Comparison of ENCODE assay signal across 35 cellular contexts in the genomic region with DNA sequence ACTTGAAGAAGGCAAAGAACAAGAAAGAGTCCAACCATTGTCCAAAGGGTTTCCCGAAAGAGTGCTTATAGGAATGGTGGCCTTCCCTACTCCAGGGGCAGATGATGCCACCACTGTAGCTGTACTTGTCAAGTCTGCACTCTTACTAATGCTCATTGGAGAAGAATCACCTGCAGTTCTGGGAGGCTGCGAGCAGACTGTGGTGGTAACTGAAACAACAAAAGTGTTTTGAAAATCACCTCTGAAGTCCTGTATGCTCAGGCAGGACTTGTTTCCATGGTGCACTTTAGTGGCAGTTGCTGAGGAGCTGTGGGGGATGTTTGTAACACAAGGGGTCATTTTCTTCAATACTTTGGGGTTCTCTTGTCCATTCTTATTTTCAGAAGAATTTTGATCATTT. TPM values are rescaled to one million over a fixed set of nuclear protein-coding genes. Genes with fewer than 3 reads are reported as not detected.
A peak's percentile ranks its signal among the peaks of the same experiment; 100 is the strongest.
DNase-seq lines count a peak whose midpoint lies in the region; ATAC-seq, FAIRE-seq and TF ChIP-seq lines count a peak whose summit lies in the region.
"Had no signal": no experiment of that assay in that cellular context is flagged by ENCODE, and none has a peak within 500 bp of the region (broad histone marks: within the 10 kb centered on the region; RNA-seq: fewer than 3 reads in every experiment).

No MANE protein-coding gene starts in this region.

- DNase-seq in stimulated activated naive CD8-positive, alpha-beta T cell treated with anti-CD3 and anti-CD28 coated beads, Interleukin-15, amount 100 ng/mL, for 72 hours, result no peak
- no peak for DNase-seq in heart left ventricle
- DNase-seq in activated CD4-positive, alpha-beta T cell treated with anti-CD3 and anti-CD28 coated beads for 36 hours, result no peak
- DNase-seq in NCI-H446 treated with DMSO at 0.1 percent for 48 hours (lab: John Stamatoyannopoulos, UW), result no peak
- no peak for DNase-seq in pancreas
- DNase-seq: activated CD4-positive, CD25-positive, alpha-beta regulatory T cell treated with anti-CD3 and anti-CD28 coated beads, Interleukin-2, amount 50 U/mL, for 72 hours; activated CD8-positive, alpha-beta T cell treated with anti-CD3 and anti-CD28 coated beads, Interleukin-2, amount 10 ng/mL, durations not matched to agents 7 days and 5 days; AML-193; central memory CD4-positive, alpha-beta T cell; COR-L47; DMS79; endodermal cell; foreskin melanocyte; GF-D8; H9; immature natural killer cell; naive thymus-derived CD8-positive, alpha-beta T cell; NCI-H1092 treated with DMSO at 0.1 percent for 48 hours; NCI-H187; NCI-H510A treated with DMSO at 0.1 percent for 48 hours; occipital lobe; retina; stimulated activated CD4-positive, alpha-beta T cell treated with anti-CD3 and anti-CD28 coated beads, Interleukin-4, amount 100 ng/mL, for 24 hours; stimulated activated naive CD4-positive, alpha-beta T cell had no signal

- no peak overlapping the region for H3K9ac ChIP-seq in rectal smooth muscle tissue (ENCODE audit: low read length)

- peaks cover 83% of the 10 kb centered on the region for H3K36me3 Mint-ChIP-seq in stimulated activated naive CD8-positive, alpha-beta T cell treated with anti-CD3 and anti-CD28 coated beads, Interleukin-15, Interleukin-2, amounts not matched to agents 100 ng/mL and 50 ng/mL, for 24 hours (ENCODE audit: low read depth)
- H3K36me3 Mint-ChIP-seq in activated CD4-positive, alpha-beta T cell treated with anti-CD3 and anti-CD28 coated beads for 36 hours (ENCODE audit: low read depth), result peaks cover 60% of the 10 kb centered on the region

- TF ChIP-seq POLR2A in heart left ventricle (IDR thresholded peaks at IDR 0.05), result no peak

- H3K27me3 ChIP-seq in heart left ventricle, result no peaks in the 10 kb centered on the region
- H3K27me3 ChIP-seq in rectal smooth muscle tissue (ENCODE audit: control insufficient read depth, insufficient read depth, low read length), result no peaks in the 10 kb centered on the region
- no peaks in the 10 kb centered on the region for H3K27me3 ChIP-seq in pancreas
- H3K27me3 ChIP-seq: ascending aorta had no signal

- H3K9me3 ChIP-seq in heart left ventricle (no peaks in the 10 kb centered on the region), pancreas (no peaks in the 10 kb centered on the region)
- H3K9me3 ChIP-seq: ascending aorta had no signal

- peak overlapping the region in 11 of 12 donors; percentile 33 to 84 (median 69) for H3K27ac ChIP-seq in heart left ventricle
- peak overlapping the region; percentile 62 for H3K27ac ChIP-seq in rectal smooth muscle tissue (ENCODE audit: low read depth, low read length)
- peak overlapping the region in 2 of 4 donors; percentile 15 to 23 for H3K27ac ChIP-seq in pancreas
- H3K27ac ChIP-seq: ascending aorta had no signal

- H3K4me1 Mint-ChIP-seq in stimulated activated naive CD8-positive, alpha-beta T cell treated with anti-CD3 and anti-CD28 coated beads, Interleukin-15, Interleukin-2, amounts not matched to agents 100 ng/mL and 50 ng/mL, for 24 hours (ENCODE audit: low read depth), result peaks cover 22% of the 10 kb centered on the region
- no peaks in the 10 kb centered on the region for H3K4me1 Mint-ChIP-seq in stimulated activated naive CD8-positive, alpha-beta T cell treated with anti-CD3 and anti-CD28 coated beads, Interleukin-15, amount 100 ng/mL, for 72 hours
- H3K4me1 Mint-ChIP-seq in activated CD4-positive, alpha-beta T cell treated with anti-CD3 and anti-CD28 coated beads for 36 hours, result no peaks in the 10 kb centered on the region

- 89 to 97% (median 94%) methylated on average over 2 of the region's 2 CpGs for WGBS in heart left ventricle, 4 donors
- WGBS in pancreas, 2 donors, result 95 to 100% methylated on average over 2 of the region's 2 CpGs

- intact Hi-C loops in heart left ventricle (cut with DNase I), result no loop called here
- intact Hi-C loops in activated CD4-positive, alpha-beta T cell treated with anti-CD3 and anti-CD28 coated beads for 36 hours (cut with DNase I, micrococcal nuclease), result no loop called here
- intact Hi-C loops in pancreas (cut with DNase I), result no loop called here

- H3K9me3 Mint-ChIP-seq in stimulated activated naive CD8-positive, alpha-beta T cell treated with anti-CD3 and anti-CD28 coated beads, Interleukin-15, Interleukin-2, amounts not matched to agents 100 ng/mL and 50 ng/mL, for 24 hours, result no peaks in the 10 kb centered on the region
- H3K9me3 Mint-ChIP-seq in stimulated activated naive CD8-positive, alpha-beta T cell treated with anti-CD3 and anti-CD28 coated beads, Interleukin-15, amount 100 ng/mL, for 72 hours, result peaks cover 10 to 13% of the 10 kb centered on the region in 2 donors
- H3K9me3 Mint-ChIP-seq in activated CD4-positive, alpha-beta T cell treated with anti-CD3 and anti-CD28 coated beads for 36 hours (ENCODE audit: low read depth), result no peaks in the 10 kb centered on the region
- H3K9me3 Mint-ChIP-seq: activated T-helper 2 cell treated with anti-CD3 and anti-CD28 coated beads, Interferon-gamma antibody, Interleukin-2, Interleukin-4, amounts not matched to agents 10 μg/mL and 5 μg/mL and 100 μg/mL, durations not matched to agents 14 hours and 24 hours and 36 hours; dendritic cell treated with granulocyte-macrophage colony-stimulating factor and Interleukin-4, amounts not matched to agents 40 ng/mL and 50 ng/mL, for 4 days; endodermal cell; H9; immature natural killer cell; T-helper 1 cell treated with Interleukin-12 subunit alpha and Interleukin-12 subunit beta and Interleukin-4 antibody, amounts not matched to agents 30 μg/mL and 1 μg/mL, for 36 hours had no signal

- H3K4me3 Mint-ChIP-seq in stimulated activated naive CD8-positive, alpha-beta T cell treated with anti-CD3 and anti-CD28 coated beads, Interleukin-15, Interleukin-2, amounts not matched to agents 100 ng/mL and 50 ng/mL, for 24 hours, result no peak overlapping the region
- H3K4me3 Mint-ChIP-seq in stimulated activated naive CD8-positive, alpha-beta T cell treated with anti-CD3 and anti-CD28 coated beads, Interleukin-15, amount 100 ng/mL, for 72 hours, result no peak overlapping the region
- H3K4me3 Mint-ChIP-seq in activated CD4-positive, alpha-beta T cell treated with anti-CD3 and anti-CD28 coated beads for 36 hours, result no peak overlapping the region
- H3K4me3 Mint-ChIP-seq: activated CD8-positive, alpha-beta T cell treated with anti-CD3 and anti-CD28 coated beads, Interleukin-2, amount 10 ng/mL, durations not matched to agents 7 days and 5 days; activated naive CD8-positive, alpha-beta T cell; dendritic cell treated with granulocyte-macrophage colony-stimulating factor and Interleukin-4, amounts not matched to agents 40 ng/mL and 50 ng/mL, for 4 days; endodermal cell; H9; immature natural killer cell; T-helper 1 cell treated with Interleukin-12 subunit alpha and Interleukin-12 subunit beta and Interleukin-4 antibody, amounts not matched to agents 30 μg/mL and 1 μg/mL, for 36 hours had no signal

- H3K27me3 Mint-ChIP-seq in stimulated activated naive CD8-positive, alpha-beta T cell treated with anti-CD3 and anti-CD28 coated beads, Interleukin-15, Interleukin-2, amounts not matched to agents 100 ng/mL and 50 ng/mL, for 24 hours, result no peaks in the 10 kb centered on the region
- H3K27me3 Mint-ChIP-seq in stimulated activated naive CD8-positive, alpha-beta T cell treated with anti-CD3 and anti-CD28 coated beads, Interleukin-15, amount 100 ng/mL, for 72 hours, result no peaks in the 10 kb centered on the region
- no peaks in the 10 kb centered on the region for H3K27me3 Mint-ChIP-seq in activated CD4-positive, alpha-beta T cell treated with anti-CD3 and anti-CD28 coated beads for 36 hours
- H3K27me3 Mint-ChIP-seq: activated naive CD8-positive, alpha-beta T cell; dendritic cell treated with granulocyte-macrophage colony-stimulating factor and Interleukin-4, amounts not matched to agents 40 ng/mL and 50 ng/mL, for 4 days; naive thymus-derived CD8-positive, alpha-beta T cell had no signal

- H3K36me3 ChIP-seq in heart left ventricle (peaks cover 0 to 82% (median 57%) of the 10 kb centered on the region in 9 donors), rectal smooth muscle tissue (ENCODE audit: control insufficient read depth, insufficient read depth, low read length) (peaks cover 8% of the 10 kb centered on the region), pancreas (peaks cover 3 to 14% (median 5%) of the 10 kb centered on the region in 3 donors)

- H3K4me1 ChIP-seq in heart left ventricle (peaks cover 0 to 24% (median 0%) of the 10 kb centered on the region in 12 donors), rectal smooth muscle tissue (ENCODE audit: control insufficient read depth, insufficient read depth, low read length) (peaks cover 5% of the 10 kb centered on the region), pancreas (peaks cover 14 to 37% (median 37%) of the 10 kb centered on the region in 3 donors)
- H3K4me1 ChIP-seq: ascending aorta had no signal

- no peak for FAIRE-seq in pancreas (lab: Jason Lieb, UNC)
- FAIRE-seq: A204.1, RCC 7860 had no signal

- H3K27ac Mint-ChIP-seq in stimulated activated naive CD8-positive, alpha-beta T cell treated with anti-CD3 and anti-CD28 coated beads, Interleukin-15, Interleukin-2, amounts not matched to agents 100 ng/mL and 50 ng/mL, for 24 hours, result peak overlapping the region; percentile 12
- H3K27ac Mint-ChIP-seq in stimulated activated naive CD8-positive, alpha-beta T cell treated with anti-CD3 and anti-CD28 coated beads, Interleukin-15, amount 100 ng/mL, for 72 hours, result no peak overlapping the region
- no peak overlapping the region for H3K27ac Mint-ChIP-seq in activated CD4-positive, alpha-beta T cell treated with anti-CD3 and anti-CD28 coated beads for 36 hours
- H3K27ac Mint-ChIP-seq: activated CD8-positive, alpha-beta T cell treated with anti-CD3 and anti-CD28 coated beads, Interleukin-2, amount 10 ng/mL, durations not matched to agents 7 days and 5 days; activated naive CD8-positive, alpha-beta T cell; activated T-helper 2 cell treated with anti-CD3 and anti-CD28 coated beads, Interferon-gamma antibody, Interleukin-2, Interleukin-4, amounts not matched to agents 10 μg/mL and 5 μg/mL and 100 μg/mL, durations not matched to agents 14 hours and 24 hours and 36 hours; dendritic cell treated with granulocyte-macrophage colony-stimulating factor and Interleukin-4, amounts not matched to agents 40 ng/mL and 50 ng/mL, for 4 days; endodermal cell; H9; T-helper 1 cell treated with Interleukin-12 subunit alpha and Interleukin-12 subunit beta and Interleukin-4 antibody, amounts not matched to agents 30 μg/mL and 1 μg/mL, for 36 hours had no signal

- H3K4me3 ChIP-seq in heart left ventricle (no peak overlapping the region), rectal smooth muscle tissue (ENCODE audit: low read length) (no peak overlapping the region), pancreas (no peak overlapping the region)
- H3K4me3 ChIP-seq: ascending aorta had no signal

- TF ChIP-seq CTCF in heart left ventricle (IDR thresholded peaks at IDR 0.05), result no peak
- TF ChIP-seq CTCF in pancreas (IDR thresholded peaks at IDR 0.05), result no peak

- POLR2A ChIA-PET in activated CD4-positive, alpha-beta T cell treated with anti-CD3 and anti-CD28 coated beads for 36 hours (lab: Charles Lee), result no interaction called here

- CTCF ChIA-PET in activated CD4-positive, alpha-beta T cell treated with anti-CD3 and anti-CD28 coated beads for 36 hours (lab: Charles Lee), result interaction anchor here (0.7 to 1.4 kb wide), 3 partner anchors 11 to 29 kb away, joined by 3 to 5 read pairs (median 5); no protein-coding TSS in a partner anchor

- no peak for ATAC-seq in stimulated activated naive CD8-positive, alpha-beta T cell treated with anti-CD3 and anti-CD28 coated beads, Interleukin-15, amount 100 ng/mL, for 72 hours
- ATAC-seq in heart left ventricle (peak in 1 of 4 donors; percentile 30), SK-N-SH treated with all-trans-retinoic acid at 6 μM for 48 hours (no peak), pancreas (no peak)
- ATAC-seq in activated CD4-positive, alpha-beta T cell treated with anti-CD3 and anti-CD28 coated beads for 36 hours, result no peak
- ATAC-seq: activated CD8-positive, alpha-beta T cell treated with anti-CD3 and anti-CD28 coated beads, Interleukin-2, amount 10 ng/mL, durations not matched to agents 7 days and 5 days; esophagus mucosa; naive thymus-derived CD8-positive, alpha-beta T cell had no signal

RNA-seq across cellular contexts. Expression of gene USF3, which starts 36.0 kb away (rescaled TPM):
- total RNA-seq in heart left ventricle (10 to 100 TPM in 8 of 9 donors, 1 to 10 TPM in 1; 9.8 to 25.3 (median 17.3) TPM), pancreas (10 to 100 TPM in 3 of 6 donors, 1 to 10 TPM in 3; 8.2 to 12.3 (median 10.0) TPM)
- polyA plus RNA-seq in heart left ventricle (1 to 10 TPM; 4.3 to 5.8 TPM), pancreas (1 to 10 TPM; 2.9 to 6.5 TPM)
- total RNA-seq in activated CD4-positive, alpha-beta T cell treated with anti-CD3 and anti-CD28 coated beads for 36 hours, result 10 to 100 TPM; 12.9 to 19.6 TPM
